Comparison of ENCODE assay signal across 8 cellular contexts in the genomic region with DNA sequence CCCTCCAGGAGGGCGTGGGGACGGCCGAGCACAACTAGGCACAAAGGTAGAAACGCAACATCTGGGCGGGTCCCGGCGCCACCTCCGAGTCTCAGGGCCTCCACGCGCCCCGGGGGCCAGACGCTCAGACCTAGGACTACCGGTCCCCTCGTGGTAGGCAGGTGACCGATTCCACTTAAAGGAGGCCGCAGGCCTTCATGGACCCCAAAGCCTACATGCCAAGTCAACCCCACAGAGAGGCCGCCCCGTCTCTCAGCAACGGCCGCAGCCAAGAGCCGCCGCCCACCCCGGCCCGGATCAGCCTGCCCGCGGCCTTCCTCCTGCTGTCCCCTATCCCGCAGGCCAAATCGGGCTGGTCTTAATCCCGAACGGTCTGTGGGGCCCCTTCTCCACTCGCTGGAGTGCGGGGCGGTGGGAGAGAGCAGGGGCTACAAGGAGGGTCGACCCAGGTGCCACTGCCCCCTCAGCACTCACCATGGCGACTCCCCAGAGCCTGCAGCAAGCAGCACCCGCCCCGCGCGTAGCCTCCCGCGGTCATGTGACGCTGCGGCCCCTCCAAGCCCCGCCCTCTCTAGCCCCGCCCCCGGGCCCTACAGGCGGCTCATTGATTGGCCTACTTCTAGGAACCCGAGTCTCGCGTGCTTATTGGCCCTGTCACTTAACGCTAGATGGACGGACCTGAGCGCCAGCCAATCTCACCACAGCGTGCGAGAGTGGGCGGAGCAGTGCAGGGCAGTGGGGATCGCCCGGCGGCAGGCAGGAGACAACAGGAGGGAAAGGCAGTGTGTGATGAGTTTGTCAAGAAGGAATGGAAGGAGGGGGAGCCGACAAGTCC. TPM values are rescaled to one million over a fixed set of nuclear protein-coding genes. Genes with fewer than 3 reads are reported as not detected.
DNase-seq lines count a peak whose midpoint lies in the region; ATAC-seq lines count a peak whose summit lies in the region.

A gene (minus strand): TSS at position 522 of the 835 bp plus-strand sequence. CDS start 45 bp downstream, at position 477.

- no peak within 1 kb of the TSS for H2AK5ac ChIP-seq in mesendoderm (ENCODE audit: low read length)

- no peaks in the 10 kb centered on the region for H3K36me3 ChIP-seq in endocrine pancreas (ENCODE audit: control insufficient read depth, insufficient read depth, low read length)
- H3K36me3 ChIP-seq in mesendoderm (ENCODE audit: control insufficient read depth, insufficient read depth, low read length), result peaks cover 4% of the 10 kb centered on the region

- H3K23ac ChIP-seq in mesendoderm (ENCODE audit: low read length), result peak within 1 kb of the TSS; percentile 92

- H3K4me1 ChIP-seq in endocrine pancreas (ENCODE audit: control insufficient read depth, insufficient read depth, low read length) (peaks cover 37% of the 10 kb centered on the region), mesendoderm (ENCODE audit: control insufficient read depth, low read depth, low read length) (peaks cover 7% of the 10 kb centered on the region)

- H2BK15ac ChIP-seq in mesendoderm (replicated peaks; ENCODE audit: low read depth), result no peak within 1 kb of the TSS

- H3K79me2 ChIP-seq in mesendoderm (ENCODE audit: control insufficient read depth, insufficient read depth, low read length), result peaks cover 57% of the 10 kb centered on the region

- H3K27ac ChIP-seq in mesendoderm (ENCODE audit: low read depth, low read length), result peak within 1 kb of the TSS; percentile 87

- DNase-seq in COR-L47 (lab: John Stamatoyannopoulos, UW) (peak; percentile 98), HT1080 (ENCODE audit: low read depth) (peak; percentile 95), NOMO-1 (lab: John Stamatoyannopoulos, UW; ENCODE audit: unreplicated experiment in 2 of 2) (peak; percentile 98), mesendoderm (peak; percentile 100)
- peak; percentile 99 for DNase-seq in activated CD8-positive, alpha-beta memory T cell treated with anti-CD3 and anti-CD28 coated beads for 4 hours (ENCODE audit: low read depth in 2 of 2)
- peak; percentile 100 for DNase-seq in stimulated activated CD8-positive, alpha-beta memory T cell treated with anti-CD3 and anti-CD28 coated beads, Interleukin-15, amount 100 ng/mL, for 1 hour (ENCODE audit: low read depth)

- ATAC-seq in GM21360 (IDR thresholded peaks at IDR 0.05; ENCODE audit: unreplicated experiment), result peak; percentile 80

- peak within 1 kb of the TSS; percentile 82 for H3K18ac ChIP-seq in mesendoderm (ENCODE audit: low read length)

- WGBS in mesendoderm (ENCODE audit: extremely low coverage, insufficient coverage, low lambda C conversion rate), result no CpG with 5 or more reads among the region's 60 CpGs

- peak within 1 kb of the TSS; percentile 99 for H3K4me2 ChIP-seq in mesendoderm (ENCODE audit: low read length)

- H3K27me3 ChIP-seq in endocrine pancreas (ENCODE audit: control insufficient read depth, insufficient read depth, low read length) (no peaks in the 10 kb centered on the region), mesendoderm (ENCODE audit: insufficient read depth, low read length, poor library complexity) (no peaks in the 10 kb centered on the region)

- H3K79me1 ChIP-seq in mesendoderm (ENCODE audit: low read length), result peaks cover 11% of the 10 kb centered on the region

- peak within 1 kb of the TSS; percentile 93 for H2BK5ac ChIP-seq in mesendoderm (ENCODE audit: low read length)

- no peak within 1 kb of the TSS for H2BK120ac ChIP-seq in mesendoderm (ENCODE audit: low read depth, low read length)

- H3K4me3 ChIP-seq in endocrine pancreas (ENCODE audit: control insufficient read depth, insufficient read depth, low read length) (peak within 1 kb of the TSS; percentile 97), mesendoderm (ENCODE audit: low read length) (peak within 1 kb of the TSS; percentile 99)

- peak within 1 kb of the TSS; percentile 91 for H3K9ac ChIP-seq in endocrine pancreas (ENCODE audit: control insufficient read depth, insufficient read depth, low read length)
- H3K9ac ChIP-seq in mesendoderm (ENCODE audit: low read length), result peak within 1 kb of the TSS; percentile 100

- H3K4ac ChIP-seq in mesendoderm (ENCODE audit: low read depth, low read length), result peak within 1 kb of the TSS; percentile 77

- H4K8ac ChIP-seq in mesendoderm (ENCODE audit: low read depth, low read length), result no peak within 1 kb of the TSS

- H4K5ac ChIP-seq in mesendoderm (ENCODE audit: low read length), result no peak within 1 kb of the TSS

- H3K56ac ChIP-seq in mesendoderm (ENCODE audit: low read length), result peak within 1 kb of the TSS; percentile 100

- no peaks in the 10 kb centered on the region for H3K9me3 ChIP-seq in endocrine pancreas (ENCODE audit: control insufficient read depth, low read length)

RNA-seq across cellular contexts. Expression of the gene that starts here (rescaled TPM):
- total RNA-seq in HT1080 (2014; rRNA removed; shearing (Covaris generic)), result 58.9 and 66.1 TPM in 2 replicates
- polyA plus RNA-seq in HT1080 (2015; cell fraction: cytosol; rRNA removed), result 83.8 and 86.1 TPM in 2 replicates
- polyA plus RNA-seq in HT1080 (2015; cell fraction: nucleus; rRNA removed), result 125 and 142 TPM in 2 replicates
- polyA plus RNA-seq in mesendoderm (2013, experiment 1 of 2), result 40.0 TPM
- 39.1 TPM for polyA plus RNA-seq in mesendoderm (2013, experiment 2 of 2)

Comparison
In these comparisons a context has a peak if more than half of its experiments do, and no peak if none do; other contexts are left out.
1. Peak in every context shown above with its lines: DNase-seq, ATAC-seq, H3K4me3 ChIP-seq and H3K27ac ChIP-seq.